ENCODE assay signal across 9 cellular contexts in the genomic region with DNA sequence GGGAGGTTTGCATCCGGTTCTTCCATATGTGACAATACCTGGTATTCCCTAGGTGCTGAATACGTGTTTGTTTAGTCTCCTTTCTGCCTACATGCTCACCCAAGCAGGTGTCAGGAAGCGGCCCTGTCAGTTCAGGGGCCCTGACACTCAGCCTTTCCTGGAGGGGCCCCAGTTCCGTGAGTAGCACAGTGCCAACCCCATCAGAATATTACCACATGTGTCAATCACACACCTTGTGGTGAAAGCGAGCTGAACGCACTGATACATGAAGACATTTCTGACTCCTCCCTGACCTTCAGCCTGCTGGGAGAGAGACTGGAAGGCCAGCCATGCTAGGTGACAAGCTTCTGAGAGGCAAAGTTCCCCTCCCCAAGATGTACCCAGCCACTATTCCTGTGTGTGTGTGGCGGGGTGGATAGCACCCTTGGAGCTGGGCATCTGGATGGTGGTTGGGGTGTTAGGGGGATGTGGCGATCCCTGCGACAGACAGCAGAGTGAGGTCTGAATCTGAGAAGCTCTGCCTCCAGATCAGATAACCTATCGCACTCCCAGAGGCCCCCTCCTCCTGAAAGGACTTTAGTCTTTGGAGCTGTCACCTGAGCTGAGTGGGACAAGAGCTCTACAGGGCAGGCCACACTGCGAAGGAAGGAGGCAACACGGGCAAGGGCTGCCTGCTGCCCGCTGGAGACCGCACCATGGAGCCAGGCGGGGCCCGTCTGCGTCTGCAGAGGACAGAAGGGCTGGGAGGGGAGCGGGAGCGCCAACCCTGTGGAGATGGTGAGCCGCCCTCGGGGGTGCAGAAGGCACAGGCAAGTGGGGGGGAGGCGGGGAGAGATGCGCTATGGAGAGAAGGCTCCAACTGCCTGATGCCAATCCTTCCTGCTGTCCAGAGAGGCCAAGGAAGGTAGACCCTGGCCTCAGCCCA. TPM values are rescaled to one million over a fixed set of nuclear protein-coding genes. Genes with fewer than 3 reads are reported as not detected.
DNase-seq lines count a peak whose midpoint lies in the region; ATAC-seq and TF ChIP-seq lines count a peak whose summit lies in the region.
"Had no signal": no experiment of that assay in that cellular context is flagged by ENCODE, and none has a peak within 500 bp of the region (broad histone marks: within the 10 kb centered on the region; RNA-seq: fewer than 3 reads in every experiment).

A gene with protein sequence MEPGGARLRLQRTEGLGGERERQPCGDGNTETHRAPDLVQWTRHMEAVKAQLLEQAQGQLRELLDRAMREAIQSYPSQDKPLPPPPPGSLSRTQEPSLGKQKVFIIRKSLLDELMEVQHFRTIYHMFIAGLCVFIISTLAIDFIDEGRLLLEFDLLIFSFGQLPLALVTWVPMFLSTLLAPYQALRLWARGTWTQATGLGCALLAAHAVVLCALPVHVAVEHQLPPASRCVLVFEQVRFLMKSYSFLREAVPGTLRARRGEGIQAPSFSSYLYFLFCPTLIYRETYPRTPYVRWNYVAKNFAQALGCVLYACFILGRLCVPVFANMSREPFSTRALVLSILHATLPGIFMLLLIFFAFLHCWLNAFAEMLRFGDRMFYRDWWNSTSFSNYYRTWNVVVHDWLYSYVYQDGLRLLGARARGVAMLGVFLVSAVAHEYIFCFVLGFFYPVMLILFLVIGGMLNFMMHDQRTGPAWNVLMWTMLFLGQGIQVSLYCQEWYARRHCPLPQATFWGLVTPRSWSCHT (plus strand): TSS at position 604 of the 925 bp plus-strand sequence. CDS start 92 bp downstream, at position 696.

- H3K27ac ChIP-seq in right cardiac atrium (ENCODE audit: low read length) (no peak within 1 kb of the TSS), left ventricle myocardium inferior (replicated peaks) (no peak within 1 kb of the TSS)

- no peak for TF ChIP-seq CTCF in left ventricle myocardium inferior (IDR thresholded peaks at IDR 0.05; ENCODE audit: borderline replicate concordance)

- H3K27me3 ChIP-seq in right cardiac atrium (ENCODE audit: control insufficient read depth, insufficient read depth) (no peaks in the 10 kb centered on the region), left ventricle myocardium inferior (ENCODE audit: low read depth) (no peaks in the 10 kb centered on the region), endocrine pancreas (ENCODE audit: control insufficient read depth, insufficient read depth, low read length) (no peaks in the 10 kb centered on the region), MG63 (no peaks in the 10 kb centered on the region)

- WGBS in right cardiac atrium, result 83% methylated on average over 23 of the region's 23 CpGs

- peak within 1 kb of the TSS; percentile 23 for H3K9ac ChIP-seq in endocrine pancreas (ENCODE audit: control insufficient read depth, insufficient read depth, low read length)

- DNase-seq in right cardiac atrium (peak in 2 of 3 donors; percentile 64), left ventricle myocardium inferior (no peak), SW480 (ENCODE audit: low spot score) (peak; percentile 60), MG63 (no peak), NCI-H1048 (lab: John Stamatoyannopoulos, UW) (no peak), head of caudate nucleus (no peak)
- peak; percentile 71 for DNase-seq in stimulated activated naive CD8-positive, alpha-beta T cell treated with anti-CD3 and anti-CD28 coated beads, Interleukin-15, Interleukin-2, amounts not matched to agents 100 U/mL and 50 U/mL, for 24 hours

- peaks cover 20% of the 10 kb centered on the region for H3K36me3 ChIP-seq in left ventricle myocardium inferior
- no peaks in the 10 kb centered on the region for H3K36me3 ChIP-seq in endocrine pancreas (ENCODE audit: control insufficient read depth, insufficient read depth, low read length)
- no peaks in the 10 kb centered on the region for H3K36me3 ChIP-seq in MG63

- H3K9me3 ChIP-seq in right cardiac atrium (ENCODE audit: control insufficient read depth, low read length), result no peaks in the 10 kb centered on the region
- H3K9me3 ChIP-seq in left ventricle myocardium inferior (replicated peaks), result no peaks in the 10 kb centered on the region
- no peaks in the 10 kb centered on the region for H3K9me3 ChIP-seq in endocrine pancreas (ENCODE audit: control insufficient read depth, low read length)
- no peaks in the 10 kb centered on the region for H3K9me3 ChIP-seq in MG63

- H3K4me3 ChIP-seq in right cardiac atrium (ENCODE audit: low read length) (no peak within 1 kb of the TSS), left ventricle myocardium inferior (no peak within 1 kb of the TSS), endocrine pancreas (ENCODE audit: control insufficient read depth, insufficient read depth, low read length) (no peak within 1 kb of the TSS), MG63 (no peak within 1 kb of the TSS)

- intact Hi-C loops in right cardiac atrium (cut with DNase I), result no loop called here
- intact Hi-C loops in left ventricle myocardium inferior (cut with micrococcal nuclease), result loop anchor here (5.0 kb wide), 1 partner anchor 36 kb away; no protein-coding TSS in a partner anchor
- intact Hi-C loops in head of caudate nucleus (cut with DNase I), result loop anchor here (5.0 kb wide), 1 partner anchor 36 kb away; no protein-coding TSS in a partner anchor

- H3K4me1 ChIP-seq in right cardiac atrium (ENCODE audit: control insufficient read depth, insufficient read depth, low read length) (peaks cover 3% of the 10 kb centered on the region), left ventricle myocardium inferior (peaks cover 30% of the 10 kb centered on the region), endocrine pancreas (ENCODE audit: control insufficient read depth, insufficient read depth, low read length) (no peaks in the 10 kb centered on the region)

- ATAC-seq in right cardiac atrium, result no peak
- peak; percentile 91 for ATAC-seq in stimulated activated naive CD8-positive, alpha-beta T cell treated with anti-CD3 and anti-CD28 coated beads, Interleukin-15, Interleukin-2, amounts not matched to agents 100 U/mL and 50 U/mL, for 24 hours

RNA-seq across cellular contexts. Expression of the gene that starts here (rescaled TPM):
- under 1 TPM in 2 of 4 donors, not detected in 2; 0.17 to 0.18 TPM for total RNA-seq in right cardiac atrium
- polyA plus RNA-seq in right cardiac atrium, result 0.07 TPM
- total RNA-seq in left ventricle myocardium inferior, result not detected
- total RNA-seq in MG63 (2014; rRNA removed; shearing (Covaris generic); ENCODE audit: low replicate concordance), result not detected in 2 replicates
- total RNA-seq: kidney epithelial cell had no signal

Comparison
In these comparisons a context has a peak if more than half of its experiments do, and no peak if none do; other contexts are left out.
1. intact Hi-C loops: an anchor here in left ventricle myocardium inferior (5.0 kb wide) and head of caudate nucleus (5.0 kb wide); none called in right cardiac atrium.
2. Peak in DNase-seq in right cardiac atrium; RNA of the gene not detected or under 1 TPM.
3. DNase-seq: peak in SW480 (single experiment) and stimulated activated naive CD8-positive, alpha-beta T cell treated with anti-CD3 and anti-CD28 coated beads, Interleukin-15, Interleukin-2, amounts not matched to agents 100 U/mL and 50 U/mL, for 24 hours (single experiment); none in left ventricle myocardium inferior (single experiment), MG63 (single experiment), NCI-H1048 (single experiment) and head of caudate nucleus (0 of 42).